In the genomic region with DNA sequence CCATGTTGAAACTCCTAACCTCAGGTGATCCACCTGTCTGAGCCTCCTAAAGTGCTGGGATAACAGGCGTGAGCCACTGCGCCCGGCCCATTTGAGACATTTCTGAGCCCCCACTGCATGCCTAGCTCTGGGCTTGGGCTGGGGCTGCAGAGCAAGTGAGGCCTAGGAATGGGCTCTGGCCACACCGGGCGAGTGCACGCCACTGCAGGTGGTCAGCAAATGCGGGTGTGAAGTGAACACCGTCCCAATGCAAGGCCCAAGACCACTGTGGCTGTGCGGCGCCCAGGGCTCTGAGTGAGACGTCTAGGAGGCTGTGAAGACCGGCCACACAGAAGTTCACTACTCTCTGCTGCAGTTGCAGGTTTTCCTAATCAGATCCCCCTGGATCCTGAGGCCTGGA, we compare ENCODE assay signal across 29 cellular contexts. TPM values are rescaled to one million over a fixed set of nuclear protein-coding genes. Genes with fewer than 3 reads are reported as not detected.
"Had no signal": no experiment of that assay in that cellular context is flagged by ENCODE, and none has a peak within 500 bp of the region (broad histone marks: within the 10 kb centered on the region; RNA-seq: fewer than 3 reads in every experiment).

No MANE protein-coding gene starts in this region.

- H3K4me3 Mint-ChIP-seq: naive thymus-derived CD8-positive, alpha-beta T cell; natural killer cell treated with Interleukin-12 subunit alpha and Interleukin-12 subunit beta and Interleukin-15 and Interleukin-18, amount 100 ng/mL, for 72 hours; nephron progenitor cell; neural crest cell; stimulated activated memory B cell treated with anti-CD40 and anti-IgM and Interleukin-4, amounts not matched to agents 10 μg/mL and 1 μg/mL and 100 μg/mL, for 72 hours; stimulated activated naive CD8-positive, alpha-beta T cell treated with anti-CD3 and anti-CD28 coated beads, Interleukin-15, amount 100 ng/mL, for 72 hours; type B pancreatic cell had no signal

- H3K9me3 Mint-ChIP-seq: naive thymus-derived CD8-positive, alpha-beta T cell; natural killer cell treated with Interleukin-12 subunit alpha and Interleukin-12 subunit beta and Interleukin-15 and Interleukin-18, amount 100 ng/mL, for 72 hours; nephron progenitor cell; neural crest cell; stimulated activated memory B cell treated with anti-CD40 and anti-IgM and Interleukin-4, amounts not matched to agents 10 μg/mL and 1 μg/mL and 100 μg/mL, for 72 hours; stimulated activated naive CD8-positive, alpha-beta T cell treated with anti-CD3 and anti-CD28 coated beads, Interleukin-15, amount 100 ng/mL, for 72 hours; type B pancreatic cell had no signal

- H3K27me3 ChIP-seq: ovary, spleen, suprapubic skin, testis, transverse colon, upper lobe of right lung, vagina had no signal

- H3K4me2 ChIP-seq: smooth muscle cell had no signal

- H3K9ac ChIP-seq: parathyroid adenoma had no signal

- H3K79me2 ChIP-seq: parathyroid adenoma had no signal

- H3K4me3 ChIP-seq: ovary, psoas muscle, skin epidermis, smooth muscle cell, spleen, suprapubic skin, testis, tibial artery, transverse colon, upper lobe of right lung, vagina had no signal

- H3K9me3 ChIP-seq: ovary, psoas muscle, spleen, suprapubic skin, testis, tibial artery, transverse colon, upper lobe of right lung, vagina had no signal

- H3K4me1 ChIP-seq: parathyroid adenoma, psoas muscle, testis, tibial artery, upper lobe of right lung had no signal

- H3K27ac ChIP-seq: ovary, parathyroid adenoma, psoas muscle, skin epidermis, spleen, suprapubic skin, testis, tibial artery, transverse colon, upper lobe of right lung, vagina had no signal

- H3K27me3 Mint-ChIP-seq: naive thymus-derived CD8-positive, alpha-beta T cell; natural killer cell treated with Interleukin-12 subunit alpha and Interleukin-12 subunit beta and Interleukin-15 and Interleukin-18, amount 100 ng/mL, for 72 hours; stimulated activated memory B cell treated with anti-CD40 and anti-IgM and Interleukin-4, amounts not matched to agents 10 μg/mL and 1 μg/mL and 100 μg/mL, for 72 hours; stimulated activated naive CD8-positive, alpha-beta T cell treated with anti-CD3 and anti-CD28 coated beads, Interleukin-15, amount 100 ng/mL, for 72 hours had no signal

- H3K36me3 ChIP-seq: ovary, transverse colon, vagina had no signal

- H2AFZ ChIP-seq: parathyroid adenoma had no signal

- H3K27ac Mint-ChIP-seq: natural killer cell treated with Interleukin-12 subunit alpha and Interleukin-12 subunit beta and Interleukin-15 and Interleukin-18, amount 100 ng/mL, for 72 hours; nephron progenitor cell; progenitor cell of endocrine pancreas; stimulated activated memory B cell treated with anti-CD40 and anti-IgM and Interleukin-4, amounts not matched to agents 10 μg/mL and 1 μg/mL and 100 μg/mL, for 72 hours; stimulated activated naive CD8-positive, alpha-beta T cell treated with anti-CD3 and anti-CD28 coated beads, Interleukin-15, amount 100 ng/mL, for 72 hours had no signal

- DNase-seq: naive thymus-derived CD8-positive, alpha-beta T cell; nephron progenitor cell; occipital lobe; ovary; stimulated activated CD4-positive, alpha-beta T cell treated with anti-CD3 and anti-CD28 coated beads, Interleukin-12 subunit alpha, Interleukin-12 subunit beta, amount 100 ng/mL, for 4 hours; stimulated activated CD4-positive, alpha-beta T cell treated with anti-CD3 and anti-CD28 coated beads, Interleukin-1b, Interleukin-23, amount 100 ng/mL, for 48 hours; stimulated activated CD4-positive, alpha-beta T cell treated with anti-CD3 and anti-CD28 coated beads, Interleukin-4, amount 100 ng/mL, for 1 hour; stimulated activated CD4-positive, alpha-beta T cell treated with anti-CD3 and anti-CD28 coated beads, Interleukin-4, amount 100 ng/mL, for 4 hours; stimulated activated CD8-positive, alpha-beta memory T cell treated with anti-CD3 and anti-CD28 coated beads, Interleukin-4, amount 100 ng/mL, for 48 hours; stimulated activated naive CD4-positive, alpha-beta T cell; stimulated activated naive CD8-positive, alpha-beta T cell treated with anti-CD3 and anti-CD28 coated beads, Interleukin-15, amount 100 ng/mL, for 72 hours; stimulated activated naive CD8-positive, alpha-beta T cell treated with anti-CD3 and anti-CD28 coated beads, Interleukin-15, Interleukin-2, amounts not matched to agents 100 U/mL and 50 U/mL, for 24 hours; substantia nigra; testis; tibial artery; transverse colon; upper lobe of right lung had no signal

- H3K36me3 Mint-ChIP-seq: natural killer cell treated with Interleukin-12 subunit alpha and Interleukin-12 subunit beta and Interleukin-15 and Interleukin-18, amount 100 ng/mL, for 72 hours; type B pancreatic cell had no signal

RNA-seq across cellular contexts. Expression of a gene that starts 50.0 kb away (rescaled TPM):
- total RNA-seq: smooth muscle cell had no signal
